ENCODE assay signal across 10 cellular contexts in genomic region chr1:151314137-151314875, GRCh38. TPM values are rescaled to one million over a fixed set of nuclear protein-coding genes. Genes with fewer than 3 reads are reported as not detected.
A peak's percentile ranks its signal among the peaks of the same experiment; 100 is the strongest.
DNase-seq lines count a peak whose midpoint lies in the region; FAIRE-seq and TF ChIP-seq lines count a peak whose summit lies in the region.
"Had no signal": no experiment of that assay in that cellular context is flagged by ENCODE, and none has a peak within 500 bp of the region (broad histone marks: within the 10 kb centered on the region; RNA-seq: fewer than 3 reads in every experiment).

No MANE protein-coding gene starts in this region.

- peak overlapping the region; percentile 87 for H3K27ac ChIP-seq in GM23248
- H3K27ac ChIP-seq in skeletal muscle tissue (ENCODE audit: low read depth, low read length): peak overlapping the region; percentile 51

- no peak overlapping the region for H3K27ac Mint-ChIP-seq in activated CD4-positive, alpha-beta T cell treated with anti-CD3 and anti-CD28 coated beads, Interleukin-2, amount 10 ng/mL, durations not matched to agents 7 days and 5 days

- no peaks in the 10 kb centered on the region for H3K27me3 Mint-ChIP-seq in activated CD4-positive, alpha-beta T cell treated with anti-CD3 and anti-CD28 coated beads, Interleukin-2, amount 10 ng/mL, durations not matched to agents 7 days and 5 days

- no peak for TF ChIP-seq CTCF in astrocyte of the spinal cord (IDR thresholded peaks at IDR 0.05; ENCODE audit: low read depth, low read length)

- WGBS in GM23248 (ENCODE audit: low coverage in 1 of 2, low lambda C conversion rate in 2 of 2, missing lambda C conversion rate in 2 of 2), 2 experiments: 33 to 34% methylated on average over 3 of the region's 3 CpGs

- no peak overlapping the region for H2AFZ ChIP-seq in GM23248

- H3K9me2 ChIP-seq in GM23248 (ENCODE audit: insufficient read depth): no peaks in the 10 kb centered on the region

- no peak for FAIRE-seq in HTR-8/SVneo (lab: Jason Lieb, UNC)

- peaks cover 68% of the 10 kb centered on the region for H3K79me2 ChIP-seq in GM23248 (ENCODE audit: insufficient read depth)

- CTCF ChIA-PET in activated CD4-positive, alpha-beta T cell treated with anti-CD3 and anti-CD28 coated beads, Interleukin-2, amount 10 ng/mL, durations not matched to agents 7 days and 5 days (lab: Charles Lee): interaction anchor here (0.9 to 5.7 kb wide), 4 partner anchors 10 to 94 kb away, joined by 3 to 50 read pairs (median 8); partner anchors contain the start of gene PI4KB

- no peak overlapping the region for H3K4me3 Mint-ChIP-seq in activated CD4-positive, alpha-beta T cell treated with anti-CD3 and anti-CD28 coated beads, Interleukin-2, amount 10 ng/mL, durations not matched to agents 7 days and 5 days

- POLR2A ChIA-PET in activated CD4-positive, alpha-beta T cell treated with anti-CD3 and anti-CD28 coated beads, Interleukin-2, amount 10 ng/mL, durations not matched to agents 7 days and 5 days (lab: Charles Lee): no interaction called here

- H4K20me1 ChIP-seq in GM23248 (ENCODE audit: insufficient read depth): peaks cover 10% of the 10 kb centered on the region; the same call in 1 of the 2 replicates

- H3F3A ChIP-seq in GM23248 (ENCODE audit: insufficient read depth): peaks cover 49% of the 10 kb centered on the region

- H3K36me3 Mint-ChIP-seq in activated CD4-positive, alpha-beta T cell treated with anti-CD3 and anti-CD28 coated beads, Interleukin-2, amount 10 ng/mL, durations not matched to agents 7 days and 5 days (ENCODE audit: low read depth): peaks cover 48% of the 10 kb centered on the region

- H3K4me3 ChIP-seq in GM23248: peak overlapping the region; percentile 36
- H3K4me3 ChIP-seq in astrocyte of the spinal cord (ENCODE audit: low read depth, low read length): no peak overlapping the region
- H3K4me3 ChIP-seq in skeletal muscle tissue (ENCODE audit: low read length in 3 of 3): no peak overlapping the region
- H3K4me3 ChIP-seq: skin epidermis had no signal

- no peaks in the 10 kb centered on the region for H3K9me3 ChIP-seq in GM23248 (ENCODE audit: low read depth)
- H3K9me3 ChIP-seq in skeletal muscle tissue (ENCODE audit: control insufficient read depth in 3 of 3, low read length in 3 of 3): no peaks in the 10 kb centered on the region

- no peaks in the 10 kb centered on the region for H3K9me3 Mint-ChIP-seq in activated CD4-positive, alpha-beta T cell treated with anti-CD3 and anti-CD28 coated beads, Interleukin-2, amount 10 ng/mL, durations not matched to agents 7 days and 5 days

- peak; percentile 90 for DNase-seq in GM23248
- peak; percentile 86 for DNase-seq in astrocyte of the spinal cord (ENCODE audit: low read depth, low spot score)
- DNase-seq in hippocampal formation (lab: John Stamatoyannopoulos, UW): peak; percentile 91 to 92
- no peak for DNase-seq in NCI-H187 treated with DMSO at 0.1 percent for 48 hours (lab: John Stamatoyannopoulos, UW)
- DNase-seq in NCI-H446 treated with DMSO at 0.1 percent for 48 hours (lab: John Stamatoyannopoulos, UW): no peak
- no peak for DNase-seq in HTR-8/SVneo (ENCODE audit: insufficient read length, low spot score)
- DNase-seq in activated CD4-positive, alpha-beta T cell treated with anti-CD3 and anti-CD28 coated beads, Interleukin-2, amount 10 ng/mL, durations not matched to agents 7 days and 5 days: no peak
- DNase-seq: NCI-H1105 had no signal

- peaks cover 23% of the 10 kb centered on the region for H3K4me1 Mint-ChIP-seq in activated CD4-positive, alpha-beta T cell treated with anti-CD3 and anti-CD28 coated beads, Interleukin-2, amount 10 ng/mL, durations not matched to agents 7 days and 5 days

- H3K27me3 ChIP-seq in GM23248 (replicated peaks; ENCODE audit: insufficient read depth): no peaks in the 10 kb centered on the region
- H3K27me3 ChIP-seq in skeletal muscle tissue (ENCODE audit: control insufficient read depth in 3 of 3, insufficient read depth in 3 of 3, low read length in 3 of 3): no peaks in the 10 kb centered on the region

- H3K9ac ChIP-seq in GM23248 (peak overlapping the region; percentile 10; the same call in 1 of the 2 replicates), skeletal muscle tissue (ENCODE audit: low read depth in 1 of 3, low read length in 3 of 3) (no peak overlapping the region)

- in situ Hi-C loops in GM23248 (cut with MboI): no loop called here
- in situ Hi-C loops in astrocyte of the spinal cord (cut with HindIII; ENCODE audit: low sequenced_read_pairs): no loop called here

- peaks cover 6% of the 10 kb centered on the region for H3K36me3 ChIP-seq in GM23248 (ENCODE audit: low read depth)
- H3K36me3 ChIP-seq in skeletal muscle tissue (ENCODE audit: control insufficient read depth in 3 of 3, insufficient read depth in 3 of 3, low read length in 3 of 3): peaks cover 22 to 48% (median 23%) of the 10 kb centered on the region in 3 donors

- H3K4me1 ChIP-seq in GM23248 (ENCODE audit: insufficient read depth) (peaks cover 44% of the 10 kb centered on the region), skeletal muscle tissue (ENCODE audit: control insufficient read depth in 3 of 3, insufficient read depth in 3 of 3, low read length in 3 of 3) (peaks cover 53 to 58% (median 56%) of the 10 kb centered on the region in 3 donors)

- H3K4me2 ChIP-seq in GM23248 (ENCODE audit: unreplicated experiment): peak overlapping the region; percentile 68

RNA-seq across cellular contexts. Expression of gene PI4KB, which starts 12.9 kb away (rescaled TPM):
- 51.7 and 65.9 TPM in 2 replicates for total RNA-seq in GM23248 (2014; rRNA removed; shearing (Covaris generic))
- 47.5 and 50.2 TPM in 2 replicates for polyA plus RNA-seq in GM23248 (2016; fragmentation: Nextera tagmentation; extraction: Ambion mirVana)
- total RNA-seq in skeletal muscle tissue: 30.3 TPM
- 10 to 100 TPM; 62.8 to 69.5 TPM for total RNA-seq in activated CD4-positive, alpha-beta T cell treated with anti-CD3 and anti-CD28 coated beads, Interleukin-2, amount 10 ng/mL, durations not matched to agents 7 days and 5 days

RNA-seq across cellular contexts. Expression of gene ZNF687, which starts 32.2 kb away (rescaled TPM):
- 16.9 and 21.5 TPM in 2 replicates for total RNA-seq in GM23248 (2014; rRNA removed; shearing (Covaris generic))
- polyA plus RNA-seq in GM23248 (2016; fragmentation: Nextera tagmentation; extraction: Ambion mirVana): 3.0 and 3.6 TPM in 2 replicates
- 5.7 TPM for total RNA-seq in skeletal muscle tissue
- 10 to 100 TPM; 27.4 to 27.7 TPM for total RNA-seq in activated CD4-positive, alpha-beta T cell treated with anti-CD3 and anti-CD28 coated beads, Interleukin-2, amount 10 ng/mL, durations not matched to agents 7 days and 5 days

RNA-seq across cellular contexts. Expression of gene RFX5, which starts 32.7 kb away (rescaled TPM):
- 14.4 and 20.0 TPM in 2 replicates for total RNA-seq in GM23248 (2014; rRNA removed; shearing (Covaris generic))
- 11.0 and 11.3 TPM in 2 replicates for polyA plus RNA-seq in GM23248 (2016; fragmentation: Nextera tagmentation; extraction: Ambion mirVana)
- 24.0 TPM for total RNA-seq in skeletal muscle tissue
- 10 to 100 TPM; 69.7 to 76.4 TPM for total RNA-seq in activated CD4-positive, alpha-beta T cell treated with anti-CD3 and anti-CD28 coated beads, Interleukin-2, amount 10 ng/mL, durations not matched to agents 7 days and 5 days

RNA-seq across cellular contexts. Expression of gene SELENBP1, which starts 58.2 kb away (rescaled TPM):
- 3.5 and 4.0 TPM in 2 replicates for total RNA-seq in GM23248 (2014; rRNA removed; shearing (Covaris generic))
- 3.0 and 3.8 TPM in 2 replicates for polyA plus RNA-seq in GM23248 (2016; fragmentation: Nextera tagmentation; extraction: Ambion mirVana)
- total RNA-seq in skeletal muscle tissue: 74.6 TPM
- not detected for total RNA-seq in activated CD4-positive, alpha-beta T cell treated with anti-CD3 and anti-CD28 coated beads, Interleukin-2, amount 10 ng/mL, durations not matched to agents 7 days and 5 days

RNA-seq across cellular contexts. Expression of gene PSMD4, which starts 59.8 kb away (rescaled TPM):
- 130 and 164 TPM in 2 replicates for total RNA-seq in GM23248 (2014; rRNA removed; shearing (Covaris generic))
- polyA plus RNA-seq in GM23248 (2016; fragmentation: Nextera tagmentation; extraction: Ambion mirVana): 166 and 175 TPM in 2 replicates
- 145 TPM for total RNA-seq in skeletal muscle tissue
- total RNA-seq in activated CD4-positive, alpha-beta T cell treated with anti-CD3 and anti-CD28 coated beads, Interleukin-2, amount 10 ng/mL, durations not matched to agents 7 days and 5 days: 100 to 1,000 TPM; 170 to 190 TPM

Comparison
In these comparisons a context has a peak if more than half of its experiments do, and no peak if none do; other contexts are left out.
1. DNase-seq: peak in GM23248 (single experiment), astrocyte of the spinal cord (single experiment) and hippocampal formation (2 of 2); none in NCI-H187 treated with DMSO at 0.1 percent for 48 hours (single experiment), NCI-H446 treated with DMSO at 0.1 percent for 48 hours (single experiment), HTR-8/SVneo (single experiment) and activated CD4-positive, alpha-beta T cell treated with anti-CD3 and anti-CD28 coated beads, Interleukin-2, amount 10 ng/mL, durations not matched to agents 7 days and 5 days (single experiment).